9 cellular contexts compared by ENCODE assay signal in the genomic region with DNA sequence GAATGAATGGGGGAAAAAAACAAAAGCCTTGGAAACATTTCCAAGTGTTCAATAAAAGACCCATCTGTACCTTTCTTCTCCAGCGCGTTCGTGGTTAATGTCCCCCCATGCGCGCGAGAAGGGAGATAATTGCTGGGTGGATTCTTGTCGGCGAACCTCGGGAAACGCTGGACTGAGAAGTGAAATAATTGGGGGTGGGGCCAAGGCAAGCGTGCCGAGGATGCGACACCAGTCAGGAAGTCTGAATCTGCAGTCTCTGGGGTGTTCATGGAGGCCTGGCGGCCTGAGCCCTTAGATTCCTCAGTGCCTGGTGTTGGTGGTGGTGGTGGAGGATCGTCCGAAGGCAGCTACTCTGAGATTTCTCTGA. TPM values are rescaled to one million over a fixed set of nuclear protein-coding genes. Genes with fewer than 3 reads are reported as not detected.
DNase-seq lines count a peak whose midpoint lies in the region; ATAC-seq, FAIRE-seq and TF ChIP-seq lines count a peak whose summit lies in the region.
"Had no signal": no experiment of that assay in that cellular context is flagged by ENCODE, and none has a peak within 500 bp of the region (broad histone marks: within the 10 kb centered on the region; RNA-seq: fewer than 3 reads in every experiment).

No MANE protein-coding gene starts in this region.

- no peak overlapping the region for H3T11ph ChIP-seq in H9 (ENCODE audit: low read length)

- TF ChIP-seq RAD21 in HepG2 (CRISPR knock-in tag; IDR thresholded peaks at IDR 0.05): no peak

- H3K56ac ChIP-seq in H9 (ENCODE audit: insufficient read length, low read depth, low read length): no peak overlapping the region

- no peak for TF ChIP-seq CTCF in CD8-positive, alpha-beta T cell (IDR thresholded peaks at IDR 0.05)
- TF ChIP-seq CTCF in H9 (conservative IDR thresholded peaks at IDR 0.05) (no peak; the same call in 2 of the 3 replicates), HepG2 (CRISPR knock-in tag; IDR thresholded peaks at IDR 0.05) (no peak)

- H3K4me3 ChIP-seq in CD8-positive, alpha-beta T cell (ENCODE audit: low read depth, low read length): no peak overlapping the region
- peak overlapping the region; percentile 81 for H3K4me3 ChIP-seq in SK-N-MC
- H3K4me3 ChIP-seq in HepG2 (replicated peaks in 1 of 3; ENCODE audit: insufficient read depth in 1 of 3, low read depth in 2 of 3, low read length in 3 of 3): peak overlapping the region in 1 of 3 experiments; percentile 61; a peak in 2 of 6 replicates

- H3K4me2 ChIP-seq in H9 (ENCODE audit: insufficient read depth, insufficient read length, low read length) (peak overlapping the region; percentile 63), HepG2 (ENCODE audit: low read depth, low read length) (peak overlapping the region; percentile 58)

- DNase-seq in CD8-positive, alpha-beta T cell: no peak
- DNase-seq in H9: no peak
- DNase-seq in SK-N-MC (ENCODE audit: low read depth, low spot score): no peak
- DNase-seq in HepG2 (ENCODE audit: low spot score): no peak
- DNase-seq in NCI-H2029 (lab: John Stamatoyannopoulos, UW): no peak
- DNase-seq in H54 (ENCODE audit: insufficient read length, low spot score): no peak

- POLR2A ChIA-PET in CD8-positive, alpha-beta T cell (lab: Charles Lee): no interaction called here
- POLR2A ChIA-PET in HepG2 (lab: Yijun Ruan, JAX): no interaction called here

- no peak overlapping the region for H3K14ac ChIP-seq in H9 (ENCODE audit: insufficient read depth, low read length)

- peaks cover 23% of the 10 kb centered on the region for H3K23me2 ChIP-seq in H9 (ENCODE audit: insufficient read length, low read depth, low read length, poor library complexity, severe bottlenecking)

- CTCF ChIA-PET in CD8-positive, alpha-beta T cell (lab: Charles Lee): interaction anchor here (1.0 kb wide), 1 partner anchor 182 kb away, joined by 3 read pairs; no protein-coding TSS in a partner anchor
- CTCF ChIA-PET in HepG2 (lab: Yijun Ruan, JAX; ENCODE audit: low intra/inter-chr PET ratio, low total read pairs): interaction anchor here (1.0 kb wide), 1 partner anchor 184 kb away, joined by 3 read pairs; no protein-coding TSS in a partner anchor

- BruUV-seq in HepG2 (replicated peaks; lab: Mats Ljungman, UMichigan): no TSS peak

- TF ChIP-seq EP300 in HepG2 (IDR thresholded peaks at IDR 0.05; ENCODE audit: low read depth in 2 of 2, low read length in 2 of 2) (no peak), HepG2 (CRISPR knock-in tag; IDR thresholded peaks at IDR 0.05; ENCODE audit: borderline replicate concordance) (no peak)

- H3K4me1 ChIP-seq in CD8-positive, alpha-beta T cell (ENCODE audit: insufficient read depth, low read length): peaks cover 9% of the 10 kb centered on the region
- H3K4me1 ChIP-seq in H9 (ENCODE audit: insufficient read depth, low read length) (peaks cover 2% of the 10 kb centered on the region; the same call in 1 of the 2 replicates), HepG2 (ENCODE audit: insufficient read depth, low read length) (peaks cover 14% of the 10 kb centered on the region)

- FAIRE-seq in HepG2 (lab: Jason Lieb, UNC) (no peak), H54 (lab: Jason Lieb, UNC) (no peak)
- FAIRE-seq: islet of Langerhans had no signal

- no peak overlapping the region for H3K23ac ChIP-seq in H9 (ENCODE audit: insufficient read length, low read depth, low read length)

- H3K4me3 Mint-ChIP-seq in CD8-positive, alpha-beta T cell: peak overlapping the region; percentile 56
- H3K4me3 Mint-ChIP-seq in H9: peak overlapping the region; percentile 58 to 70

- H2BK120ac ChIP-seq in H9 (ENCODE audit: low read depth, low read length, poor library complexity, severe bottlenecking): no peak overlapping the region

- H3K79me1 ChIP-seq in H9 (ENCODE audit: insufficient read depth, low read depth, low read length, poor library complexity, severe bottlenecking): no peaks in the 10 kb centered on the region

- H3K36me3 ChIP-seq in CD8-positive, alpha-beta T cell (ENCODE audit: insufficient read depth, low read length): no peaks in the 10 kb centered on the region
- H3K36me3 ChIP-seq in SK-N-MC (ENCODE audit: insufficient read depth, low read length) (no peaks in the 10 kb centered on the region), HepG2 (replicated peaks in 1 of 2; ENCODE audit: control insufficient read depth in 1 of 2, insufficient read depth in 2 of 2, low read length in 2 of 2) (no peaks in the 10 kb centered on the region)

- intact Hi-C loops in CD8-positive, alpha-beta T cell (cut with DNase I, micrococcal nuclease): loop anchor here in 1 of 2 experiments (5.0 kb wide), 1 partner anchor 184 kb away; no protein-coding TSS in a partner anchor
- intact Hi-C loops in HepG2 (cut with micrococcal nuclease; ENCODE audit: unreplicated experiment): loop anchor here (2.0 to 5.0 kb wide), 3 partner anchors 121 to 269 kb away; no protein-coding TSS in a partner anchor

- H3K27me3 Mint-ChIP-seq in CD8-positive, alpha-beta T cell (ENCODE audit: low read depth): peaks cover 60% of the 10 kb centered on the region
- H3K27me3 Mint-ChIP-seq in H9 (ENCODE audit: low read depth): peaks cover 98% of the 10 kb centered on the region

- H4K8ac ChIP-seq in H9 (replicated peaks; ENCODE audit: insufficient read length, low read depth, low read length): no peak overlapping the region

- no peaks in the 10 kb centered on the region for H4K20me1 ChIP-seq in H9 (ENCODE audit: control insufficient read depth, insufficient read depth, insufficient read length)
- no peaks in the 10 kb centered on the region for H4K20me1 ChIP-seq in HepG2 (ENCODE audit: insufficient read depth, low read length)

- H4K91ac ChIP-seq in H9 (ENCODE audit: insufficient read length, low read depth, low read length): no peak overlapping the region

- no peaks in the 10 kb centered on the region for H3K79me2 ChIP-seq in H9 (ENCODE audit: insufficient read depth, low read length)
- H3K79me2 ChIP-seq in HepG2 (ENCODE audit: insufficient read depth, low read length): no peaks in the 10 kb centered on the region

- H3K27me3 ChIP-seq in CD8-positive, alpha-beta T cell (ENCODE audit: insufficient read depth, low read length): peaks cover 27% of the 10 kb centered on the region
- H3K27me3 ChIP-seq in H9 (ENCODE audit: insufficient read depth, low read length): peaks cover 64% of the 10 kb centered on the region
- peaks cover 2 to 48% of the 10 kb centered on the region in 2 experiments for H3K27me3 ChIP-seq in HepG2 (ENCODE audit: control insufficient read depth in 1 of 2, insufficient read depth in 2 of 2, low read length in 2 of 2)

- no peaks in the 10 kb centered on the region for H3K9me3 ChIP-seq in CD8-positive, alpha-beta T cell (ENCODE audit: low read length)
- H3K9me3 ChIP-seq in H9 (ENCODE audit: control insufficient read depth, low read depth, low read length) (no peaks in the 10 kb centered on the region), SK-N-MC (ENCODE audit: low read depth, low read length) (no peaks in the 10 kb centered on the region), HepG2 (ENCODE audit: low read length) (no peaks in the 10 kb centered on the region)

- H3K9me3 Mint-ChIP-seq in CD8-positive, alpha-beta T cell: no peaks in the 10 kb centered on the region
- peaks cover 0 to 3% of the 10 kb centered on the region in 2 experiments; a peak in 2 of 5 replicates for H3K9me3 Mint-ChIP-seq in H9

- no peak overlapping the region for H2BK5ac ChIP-seq in H9 (ENCODE audit: insufficient read length, low read length)

- no peak overlapping the region for H2BK20ac ChIP-seq in H9 (ENCODE audit: low read depth, low read length, poor library complexity, severe bottlenecking)

- in situ Hi-C loops in HepG2 (cut with HindIII; ENCODE audit: extremely low pct_ligation_motif_present, low pct_unique_long_range_greater_than_20kb): loop anchor here (5.0 kb wide), 2 partner anchors 184 to 269 kb away; no protein-coding TSS in a partner anchor

- TF ChIP-seq POLR2A in HepG2 (IDR thresholded peaks at IDR 0.05; ENCODE audit: insufficient read depth in 1 of 2, low read depth in 2 of 2, low read length in 2 of 2): no peak
- no peak for TF ChIP-seq POLR2A in H54 (IDR thresholded peaks at IDR 0.05; ENCODE audit: low read depth, low read length)

- no peak overlapping the region for H2BK15ac ChIP-seq in H9 (ENCODE audit: low read depth, low read length)

- H4K5ac ChIP-seq in H9 (ENCODE audit: insufficient read length, low read depth, low read length): no peak overlapping the region

- ATAC-seq in CD8-positive, alpha-beta T cell: no peak
- peak; percentile 17; the same call in 1 of the 3 replicates for ATAC-seq in HepG2
- ATAC-seq in HG03025 (IDR thresholded peaks at IDR 0.05; ENCODE audit: low FRiP score, unreplicated experiment): no peak
- ATAC-seq in GM19328 (IDR thresholded peaks at IDR 0.05; ENCODE audit: unreplicated experiment): no peak

- H2BK12ac ChIP-seq in H9 (ENCODE audit: insufficient read length, low read depth, low read length): no peak overlapping the region

- H2AFZ ChIP-seq in H9 (ENCODE audit: low read length) (no peak overlapping the region), HepG2 (ENCODE audit: low read length) (no peak overlapping the region)

- no peak overlapping the region for H3K18ac ChIP-seq in H9 (ENCODE audit: insufficient read length, low read depth, low read length)

- no peaks in the 10 kb centered on the region for H3K36me3 Mint-ChIP-seq in CD8-positive, alpha-beta T cell
- no peaks in the 10 kb centered on the region for H3K36me3 Mint-ChIP-seq in H9 (ENCODE audit: insufficient read depth in 1 of 3, low read depth in 3 of 3)

- peaks cover 32% of the 10 kb centered on the region for H3K4me1 Mint-ChIP-seq in CD8-positive, alpha-beta T cell (ENCODE audit: low read depth)
- peaks cover 68 to 83% of the 10 kb centered on the region in 2 experiments for H3K4me1 Mint-ChIP-seq in H9

- H3K4ac ChIP-seq in H9 (ENCODE audit: low read depth, low read length): no peak overlapping the region

- H3K9ac ChIP-seq in H9 (ENCODE audit: extremely low read depth, insufficient read length, low read length): no peak overlapping the region
- H3K9ac ChIP-seq in SK-N-MC (ENCODE audit: insufficient read length): peak overlapping the region; percentile 47
- H3K9ac ChIP-seq in HepG2 (ENCODE audit: insufficient read depth, low read depth, low read length): no peak overlapping the region

- H3K27ac ChIP-seq in CD8-positive, alpha-beta T cell (ENCODE audit: low read depth, low read length): no peak overlapping the region
- no peak overlapping the region for H3K27ac ChIP-seq in H9 (ENCODE audit: insufficient read length, low read depth, low read length)
- H3K27ac ChIP-seq in SK-N-MC: no peak overlapping the region
- no peak overlapping the region for H3K27ac ChIP-seq in HepG2 (ENCODE audit: extremely low read length, insufficient read depth, low read length)

- no CpG with 5 or more reads among the region's 16 CpGs for WGBS in H9 (ENCODE audit: extremely low coverage, insufficient read length, low lambda C conversion rate)
- WGBS in HepG2 (ENCODE audit: low lambda C conversion rate): 0% methylated on average over 7 of the region's 16 CpGs

- H3K27ac Mint-ChIP-seq in CD8-positive, alpha-beta T cell: no peak overlapping the region
- no peak overlapping the region for H3K27ac Mint-ChIP-seq in H9

- H2AK5ac ChIP-seq in H9 (ENCODE audit: insufficient read length, low read length): no peak overlapping the region

RNA-seq across cellular contexts. Expression of a gene that starts 5.3 kb away (rescaled TPM):
- not detected for total RNA-seq in CD8-positive, alpha-beta T cell
- total RNA-seq in H9 (2021): 0.24 and 0.42 TPM in 2 replicates
- not detected in 2 replicates for total RNA-seq in HepG2 (2016; rRNA removed; fragmentation: Illumina TruSeq; extraction: Trizol)
- not detected in 2 replicates for total RNA-seq in HepG2 (2016; cell fraction: cytosol; rRNA removed; fragmentation: Illumina TruSeq; extraction: Trizol; ENCODE audit: low read depth)
- not detected in 2 replicates for total RNA-seq in HepG2 (2016; cell fraction: insoluble cytoplasmic fraction; rRNA removed; fragmentation: Illumina TruSeq; extraction: Trizol)
- total RNA-seq in HepG2 (2016; cell fraction: membrane; rRNA removed; fragmentation: Illumina TruSeq; extraction: Trizol): not detected in 2 replicates
- total RNA-seq in HepG2 (2016; cell fraction: nucleus; rRNA removed; fragmentation: Illumina TruSeq; extraction: Trizol): not detected in 2 replicates
- not detected in 2 replicates for polyA plus RNA-seq in HepG2 (2011; rRNA removed)
- polyA plus RNA-seq in HepG2 (2011; cell fraction: cytosol; rRNA removed): not detected in 2 replicates
- polyA plus RNA-seq in HepG2 (2011; cell fraction: nucleus; rRNA removed): not detected in 2 replicates
- polyA plus RNA-seq in HepG2 (2012): not detected in 2 replicates
- not detected in 2 replicates for polyA plus RNA-seq in HepG2 (2016; cell fraction: cytosol; fragmentation: Illumina TruSeq; extraction: Trizol; ENCODE audit: low read depth)
- not detected in 2 replicates for polyA plus RNA-seq in HepG2 (2016; cell fraction: insoluble cytoplasmic fraction; fragmentation: Illumina TruSeq; extraction: Trizol; ENCODE audit: low read depth)
- polyA plus RNA-seq in HepG2 (2016; cell fraction: membrane; fragmentation: Illumina TruSeq; extraction: Trizol; ENCODE audit: low read depth): not detected in 2 replicates
- polyA plus RNA-seq in HepG2 (2016; cell fraction: nucleus; fragmentation: Illumina TruSeq; extraction: Trizol; ENCODE audit: insufficient read depth, low read depth): not detected in 2 replicates
- not detected in 2 replicates for polyA minus RNA-seq in HepG2 (2011; rRNA and poly(A)+ RNA removed; ENCODE audit: low replicate concordance)
- not detected in 2 replicates for polyA minus RNA-seq in HepG2 (2011; cell fraction: cytosol; rRNA and poly(A)+ RNA removed)
- not detected in 2 replicates for polyA minus RNA-seq in HepG2 (2011; cell fraction: nucleus; rRNA and poly(A)+ RNA removed)
